In genomic region chr2:28356095-28356911, GRCh38 we compare ENCODE assay signal across 1 cellular context.
TF ChIP-seq lines count a peak whose summit lies in the region.

No MANE protein-coding gene starts in this region.

TF ChIP-seq in K562, 482 proteins besides CTCF, POLR2A, EP300 and RAD21 (continued from another document and continues in another):
- TF ChIP-seq, protein P1, sequence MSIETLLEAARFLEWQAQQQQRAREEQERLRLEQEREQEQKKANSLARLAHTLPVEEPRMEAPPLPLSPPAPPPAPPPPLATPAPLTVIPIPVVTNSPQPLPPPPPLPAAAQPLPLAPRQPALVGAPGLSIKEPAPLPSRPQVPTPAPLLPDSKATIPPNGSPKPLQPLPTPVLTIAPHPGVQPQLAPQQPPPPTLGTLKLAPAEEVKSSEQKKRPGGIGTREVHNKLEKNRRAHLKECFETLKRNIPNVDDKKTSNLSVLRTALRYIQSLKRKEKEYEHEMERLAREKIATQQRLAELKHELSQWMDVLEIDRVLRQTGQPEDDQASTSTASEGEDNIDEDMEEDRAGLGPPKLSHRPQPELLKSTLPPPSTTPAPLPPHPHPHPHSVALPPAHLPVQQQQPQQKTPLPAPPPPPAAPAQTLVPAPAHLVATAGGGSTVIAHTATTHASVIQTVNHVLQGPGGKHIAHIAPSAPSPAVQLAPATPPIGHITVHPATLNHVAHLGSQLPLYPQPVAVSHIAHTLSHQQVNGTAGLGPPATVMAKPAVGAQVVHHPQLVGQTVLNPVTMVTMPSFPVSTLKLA (conservative IDR thresholded peaks at IDR 0.05) = no peak
- no peak for TF ChIP-seq ILF3 (IDR thresholded peaks at IDR 0.05; ENCODE audit: borderline replicate concordance)
- TF ChIP-seq ZNF324 (CRISPR knock-in tag; IDR thresholded peaks at IDR 0.05) = no peak
- TF ChIP-seq KLF10 (CRISPR knock-in tag; IDR thresholded peaks at IDR 0.05) = no peak
- no peak for TF ChIP-seq HIVEP1 (CRISPR knock-in tag; IDR thresholded peaks at IDR 0.05)
- TF ChIP-seq EZH2 (IDR thresholded peaks at IDR 0.05; ENCODE audit: borderline replicate concordance, low read depth, low read length) = no peak
- no peak for TF ChIP-seq ZNF408 (CRISPR knock-in tag; IDR thresholded peaks at IDR 0.05; ENCODE audit: low read depth)
- TF ChIP-seq NR4A1 (CRISPR knock-in tag; IDR thresholded peaks at IDR 0.05) = no peak
- 0 out of 2 replicates have a peak, but pooled peaks have one; percentile 21 for TF ChIP-seq NR4A1 (tag; IDR thresholded peaks at IDR 0.05)
- TF ChIP-seq FOXJ2 (tag; IDR thresholded peaks at IDR 0.05) = no peak
- TF ChIP-seq, protein P2, sequence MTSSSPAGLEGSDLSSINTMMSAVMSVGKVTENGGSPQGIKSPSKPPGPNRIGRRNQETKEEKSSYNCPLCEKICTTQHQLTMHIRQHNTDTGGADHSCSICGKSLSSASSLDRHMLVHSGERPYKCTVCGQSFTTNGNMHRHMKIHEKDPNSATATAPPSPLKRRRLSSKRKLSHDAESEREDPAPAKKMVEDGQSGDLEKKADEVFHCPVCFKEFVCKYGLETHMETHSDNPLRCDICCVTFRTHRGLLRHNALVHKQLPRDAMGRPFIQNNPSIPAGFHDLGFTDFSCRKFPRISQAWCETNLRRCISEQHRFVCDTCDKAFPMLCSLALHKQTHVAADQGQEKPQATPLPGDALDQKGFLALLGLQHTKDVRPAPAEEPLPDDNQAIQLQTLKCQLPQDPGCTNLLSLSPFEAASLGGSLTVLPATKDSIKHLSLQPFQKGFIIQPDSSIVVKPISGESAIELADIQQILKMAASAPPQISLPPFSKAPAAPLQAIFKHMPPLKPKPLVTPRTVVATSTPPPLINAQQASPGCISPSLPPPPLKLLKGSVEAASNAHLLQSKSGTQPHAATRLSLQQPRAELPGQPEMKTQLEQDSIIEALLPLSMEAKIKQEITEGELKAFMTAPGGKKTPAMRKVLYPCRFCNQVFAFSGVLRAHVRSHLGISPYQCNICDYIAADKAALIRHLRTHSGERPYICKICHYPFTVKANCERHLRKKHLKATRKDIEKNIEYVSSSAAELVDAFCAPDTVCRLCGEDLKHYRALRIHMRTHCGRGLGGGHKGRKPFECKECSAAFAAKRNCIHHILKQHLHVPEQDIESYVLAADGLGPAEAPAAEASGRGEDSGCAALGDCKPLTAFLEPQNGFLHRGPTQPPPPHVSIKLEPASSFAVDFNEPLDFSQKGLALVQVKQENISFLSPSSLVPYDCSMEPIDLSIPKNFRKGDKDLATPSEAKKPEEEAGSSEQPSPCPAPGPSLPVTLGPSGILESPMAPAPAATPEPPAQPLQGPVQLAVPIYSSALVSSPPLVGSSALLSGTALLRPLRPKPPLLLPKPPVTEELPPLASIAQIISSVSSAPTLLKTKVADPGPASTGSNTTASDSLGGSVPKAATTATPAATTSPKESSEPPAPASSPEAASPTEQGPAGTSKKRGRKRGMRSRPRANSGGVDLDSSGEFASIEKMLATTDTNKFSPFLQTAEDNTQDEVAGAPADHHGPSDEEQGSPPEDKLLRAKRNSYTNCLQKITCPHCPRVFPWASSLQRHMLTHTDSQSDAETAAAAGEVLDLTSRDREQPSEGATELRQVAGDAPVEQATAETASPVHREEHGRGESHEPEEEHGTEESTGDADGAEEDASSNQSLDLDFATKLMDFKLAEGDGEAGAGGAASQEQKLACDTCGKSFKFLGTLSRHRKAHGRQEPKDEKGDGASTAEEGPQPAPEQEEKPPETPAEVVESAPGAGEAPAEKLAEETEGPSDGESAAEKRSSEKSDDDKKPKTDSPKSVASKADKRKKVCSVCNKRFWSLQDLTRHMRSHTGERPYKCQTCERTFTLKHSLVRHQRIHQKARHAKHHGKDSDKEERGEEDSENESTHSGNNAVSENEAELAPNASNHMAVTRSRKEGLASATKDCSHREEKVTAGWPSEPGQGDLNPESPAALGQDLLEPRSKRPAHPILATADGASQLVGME (CRISPR knock-in tag; IDR thresholded peaks at IDR 0.05) = no peak
- no peak for TF ChIP-seq SMAD2 (IDR thresholded peaks at IDR 0.05; ENCODE audit: low read depth, low read length)
- TF ChIP-seq GTF2E2 (tag; IDR thresholded peaks at IDR 0.05) = no peak
- no peak for TF ChIP-seq FOSL1 (tag; conservative IDR thresholded peaks at IDR 0.05)
- no peak for TF ChIP-seq EWSR1 (IDR thresholded peaks at IDR 0.05; ENCODE audit: borderline replicate concordance, low read depth, partially characterized antibody)
- TF ChIP-seq RBM39 (optimal IDR thresholded peaks at IDR 0.05; ENCODE audit: low read depth, low read length) = no peak
- no peak for TF ChIP-seq COPS2 (conservative IDR thresholded peaks at IDR 0.05)
- TF ChIP-seq CHCHD3 (CRISPR knock-in tag; IDR thresholded peaks at IDR 0.05) = no peak
- no peak for TF ChIP-seq SRF (CRISPR knock-in tag; IDR thresholded peaks at IDR 0.05)
- TF ChIP-seq HNRNPUL1 (IDR thresholded peaks at IDR 0.05; ENCODE audit: low read length) = no peak
- no peak for TF ChIP-seq CBFA2T3 (IDR thresholded peaks at IDR 0.05)
- TF ChIP-seq, protein P3, sequence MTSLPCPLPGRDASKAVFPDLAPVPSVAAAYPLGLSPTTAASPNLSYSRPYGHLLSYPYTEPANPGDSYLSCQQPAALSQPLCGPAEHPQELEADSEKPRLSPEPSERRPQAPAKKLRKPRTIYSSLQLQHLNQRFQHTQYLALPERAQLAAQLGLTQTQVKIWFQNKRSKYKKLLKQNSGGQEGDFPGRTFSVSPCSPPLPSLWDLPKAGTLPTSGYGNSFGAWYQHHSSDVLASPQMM (CRISPR knock-in tag; IDR thresholded peaks at IDR 0.05) = no peak
- no peak for TF ChIP-seq NONO (IDR thresholded peaks at IDR 0.05; ENCODE audit: low read depth in 2 of 2, low read length in 1 of 2)
- TF ChIP-seq, protein P4, sequence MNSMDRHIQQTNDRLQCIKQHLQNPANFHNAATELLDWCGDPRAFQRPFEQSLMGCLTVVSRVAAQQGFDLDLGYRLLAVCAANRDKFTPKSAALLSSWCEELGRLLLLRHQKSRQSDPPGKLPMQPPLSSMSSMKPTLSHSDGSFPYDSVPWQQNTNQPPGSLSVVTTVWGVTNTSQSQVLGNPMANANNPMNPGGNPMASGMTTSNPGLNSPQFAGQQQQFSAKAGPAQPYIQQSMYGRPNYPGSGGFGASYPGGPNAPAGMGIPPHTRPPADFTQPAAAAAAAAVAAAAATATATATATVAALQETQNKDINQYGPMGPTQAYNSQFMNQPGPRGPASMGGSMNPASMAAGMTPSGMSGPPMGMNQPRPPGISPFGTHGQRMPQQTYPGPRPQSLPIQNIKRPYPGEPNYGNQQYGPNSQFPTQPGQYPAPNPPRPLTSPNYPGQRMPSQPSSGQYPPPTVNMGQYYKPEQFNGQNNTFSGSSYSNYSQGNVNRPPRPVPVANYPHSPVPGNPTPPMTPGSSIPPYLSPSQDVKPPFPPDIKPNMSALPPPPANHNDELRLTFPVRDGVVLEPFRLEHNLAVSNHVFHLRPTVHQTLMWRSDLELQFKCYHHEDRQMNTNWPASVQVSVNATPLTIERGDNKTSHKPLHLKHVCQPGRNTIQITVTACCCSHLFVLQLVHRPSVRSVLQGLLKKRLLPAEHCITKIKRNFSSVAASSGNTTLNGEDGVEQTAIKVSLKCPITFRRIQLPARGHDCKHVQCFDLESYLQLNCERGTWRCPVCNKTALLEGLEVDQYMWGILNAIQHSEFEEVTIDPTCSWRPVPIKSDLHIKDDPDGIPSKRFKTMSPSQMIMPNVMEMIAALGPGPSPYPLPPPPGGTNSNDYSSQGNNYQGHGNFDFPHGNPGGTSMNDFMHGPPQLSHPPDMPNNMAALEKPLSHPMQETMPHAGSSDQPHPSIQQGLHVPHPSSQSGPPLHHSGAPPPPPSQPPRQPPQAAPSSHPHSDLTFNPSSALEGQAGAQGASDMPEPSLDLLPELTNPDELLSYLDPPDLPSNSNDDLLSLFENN (IDR thresholded peaks at IDR 0.05; ENCODE audit: low read depth in 2 of 2, low read length in 2 of 2) = no peak
- TF ChIP-seq E4F1 (CRISPR knock-in tag; IDR thresholded peaks at IDR 0.05; ENCODE audit: borderline replicate concordance) = no peak
- no peak for TF ChIP-seq ZBTB34 (CRISPR knock-in tag; IDR thresholded peaks at IDR 0.05)
- TF ChIP-seq ZNF23 (CRISPR knock-in tag; IDR thresholded peaks at IDR 0.05) = no peak
- TF ChIP-seq ZFP36 (IDR thresholded peaks at IDR 0.05; ENCODE audit: low read depth, low read length, partially characterized antibody) = no peak
- TF ChIP-seq NR2F6 (CRISPR knock-in tag; IDR thresholded peaks at IDR 0.05) = no peak
- no peak for TF ChIP-seq ZNF507 (tag; conservative IDR thresholded peaks at IDR 0.05)
- no peak for TF ChIP-seq POLR2G (IDR thresholded peaks at IDR 0.05; ENCODE audit: low read depth, low read length)
- no peak for TF ChIP-seq ASH1L (IDR thresholded peaks at IDR 0.05; ENCODE audit: borderline replicate concordance, low read depth, partially characterized antibody)
- no peak for TF ChIP-seq MTA2 (IDR thresholded peaks at IDR 0.05; ENCODE audit: low read depth)
- TF ChIP-seq ZBTB7A (IDR thresholded peaks at IDR 0.05; ENCODE audit: borderline replicate concordance, control insufficient read depth, low read depth, low read length) = no peak
- no peak for TF ChIP-seq CEBPG (CRISPR knock-in tag; IDR thresholded peaks at IDR 0.05)
- TF ChIP-seq CEBPG (tag; conservative IDR thresholded peaks at IDR 0.05 in 1 of 2, IDR thresholded peaks at IDR 0.05 in 1 of 2) = no peak
- TF ChIP-seq BCL6 (CRISPR knock-in tag; IDR thresholded peaks at IDR 0.05) = no peak
- no peak for TF ChIP-seq RBM34 (IDR thresholded peaks at IDR 0.05; ENCODE audit: borderline replicate concordance, insufficient read depth, low read length)
- no peak for TF ChIP-seq HNRNPH1 (optimal IDR thresholded peaks at IDR 0.05; ENCODE audit: low read depth, low read length)
- TF ChIP-seq, protein P5, sequence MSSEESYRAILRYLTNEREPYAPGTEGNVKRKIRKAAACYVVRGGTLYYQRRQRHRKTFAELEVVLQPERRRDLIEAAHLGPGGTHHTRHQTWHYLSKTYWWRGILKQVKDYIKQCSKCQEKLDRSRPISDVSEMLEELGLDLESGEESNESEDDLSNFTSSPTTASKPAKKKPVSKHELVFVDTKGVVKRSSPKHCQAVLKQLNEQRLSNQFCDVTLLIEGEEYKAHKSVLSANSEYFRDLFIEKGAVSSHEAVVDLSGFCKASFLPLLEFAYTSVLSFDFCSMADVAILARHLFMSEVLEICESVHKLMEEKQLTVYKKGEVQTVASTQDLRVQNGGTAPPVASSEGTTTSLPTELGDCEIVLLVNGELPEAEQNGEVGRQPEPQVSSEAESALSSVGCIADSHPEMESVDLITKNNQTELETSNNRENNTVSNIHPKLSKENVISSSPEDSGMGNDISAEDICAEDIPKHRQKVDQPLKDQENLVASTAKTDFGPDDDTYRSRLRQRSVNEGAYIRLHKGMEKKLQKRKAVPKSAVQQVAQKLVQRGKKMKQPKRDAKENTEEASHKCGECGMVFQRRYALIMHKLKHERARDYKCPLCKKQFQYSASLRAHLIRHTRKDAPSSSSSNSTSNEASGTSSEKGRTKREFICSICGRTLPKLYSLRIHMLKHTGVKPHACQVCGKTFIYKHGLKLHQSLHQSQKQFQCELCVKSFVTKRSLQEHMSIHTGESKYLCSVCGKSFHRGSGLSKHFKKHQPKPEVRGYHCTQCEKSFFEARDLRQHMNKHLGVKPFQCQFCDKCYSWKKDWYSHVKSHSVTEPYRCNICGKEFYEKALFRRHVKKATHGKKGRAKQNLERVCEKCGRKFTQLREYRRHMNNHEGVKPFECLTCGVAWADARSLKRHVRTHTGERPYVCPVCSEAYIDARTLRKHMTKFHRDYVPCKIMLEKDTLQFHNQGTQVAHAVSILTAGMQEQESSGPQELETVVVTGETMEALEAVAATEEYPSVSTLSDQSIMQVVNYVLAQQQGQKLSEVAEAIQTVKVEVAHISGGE (CRISPR knock-in tag; IDR thresholded peaks at IDR 0.05) = 0 out of 6 replicates have a peak, but pooled peaks of 1 of the 3 experiments have one; percentile 13
- TF ChIP-seq JUNB (CRISPR knock-in tag; conservative IDR thresholded peaks at IDR 0.05) = no peak
- TF ChIP-seq ZNF121 (CRISPR knock-in tag; conservative IDR thresholded peaks at IDR 0.05) = no peak
- TF ChIP-seq NR3C1 (CRISPR knock-in tag; IDR thresholded peaks at IDR 0.05) = no peak
- no peak for TF ChIP-seq NEUROD1 (IDR thresholded peaks at IDR 0.05; ENCODE audit: borderline replicate concordance, low read depth, low read length, partially characterized antibody)
